8 cellular contexts compared by ENCODE assay signal in the genomic region with DNA sequence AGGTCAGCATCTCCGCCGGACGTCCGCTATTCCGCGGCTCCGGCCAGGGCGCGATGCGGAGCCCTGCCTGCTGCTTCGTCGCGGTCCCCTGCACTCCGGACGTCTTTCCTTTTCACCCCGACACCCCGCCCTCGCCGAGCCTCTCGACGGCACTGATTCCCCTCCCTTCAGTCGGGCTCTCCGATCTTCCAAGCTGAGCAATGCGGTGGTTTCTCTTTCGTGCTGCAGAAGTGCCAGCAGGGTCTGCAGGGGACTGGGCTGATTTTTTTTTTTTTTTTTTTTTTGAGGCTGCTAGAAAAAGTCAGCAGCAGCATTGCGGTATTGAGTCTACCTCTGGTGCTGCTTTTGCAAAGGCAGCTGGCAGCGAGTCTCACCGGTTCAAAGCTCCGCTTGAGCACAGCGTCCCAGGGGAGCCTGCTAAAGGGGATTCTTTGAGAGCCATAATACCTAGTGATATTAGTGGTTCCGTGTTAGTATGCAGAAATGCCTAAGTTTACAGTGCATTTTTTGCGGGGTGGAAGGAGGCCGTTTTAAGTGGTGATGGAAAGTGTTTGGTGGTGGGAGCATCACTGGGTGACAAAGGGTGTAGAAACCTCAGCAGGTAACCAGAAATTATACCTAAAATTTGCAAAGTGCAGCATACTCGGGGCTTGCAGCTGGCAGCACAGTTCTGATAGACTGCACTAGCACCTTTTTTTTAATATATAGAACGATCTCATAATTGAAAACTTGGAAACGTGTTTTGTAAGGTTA. TPM values are rescaled to one million over a fixed set of nuclear protein-coding genes. Genes with fewer than 3 reads are reported as not detected.
DNase-seq lines count a peak whose midpoint lies in the region; ATAC-seq, FAIRE-seq and TF ChIP-seq lines count a peak whose summit lies in the region.

No MANE protein-coding gene starts in this region.

- TF ChIP-seq POLR2A in GM12892 (IDR thresholded peaks at IDR 0.05; ENCODE audit: low read depth, low read length), result no peak

- no peaks in the 10 kb centered on the region for H3K36me3 ChIP-seq in iPS-18a (ENCODE audit: control insufficient read depth, low read depth, low read length)

- DNase-seq in GM12892 (ENCODE audit: insufficient read length) (peak; percentile 38), NCI-H1105 (lab: John Stamatoyannopoulos, UW) (peak; percentile 50), T1000 (lab: John Stamatoyannopoulos, UW) (peak; percentile 72), astrocyte of the spinal cord (ENCODE audit: low read depth, low spot score) (peak; percentile 69), GM19238 (ENCODE audit: insufficient read length, low spot score) (no peak)

- no peak for TF ChIP-seq CTCF in astrocyte of the spinal cord (IDR thresholded peaks at IDR 0.05; ENCODE audit: low read depth, low read length)

- no peaks in the 10 kb centered on the region for H3K9me3 ChIP-seq in iPS-18a (ENCODE audit: control insufficient read depth, low read depth, low read length)

- peak overlapping the region; percentile 78 for H3K4me3 ChIP-seq in astrocyte of the spinal cord (ENCODE audit: low read depth, low read length)
- peak overlapping the region; percentile 90 for H3K4me3 ChIP-seq in iPS-18a (ENCODE audit: low read length)
- peak overlapping the region; percentile 70 to 98 (median 92) for H3K4me3 ChIP-seq in skin epidermis

- H3K27ac ChIP-seq in iPS-18a (ENCODE audit: low read length), result no peak overlapping the region
- peak overlapping the region; percentile 86 to 99 (median 94) for H3K27ac ChIP-seq in skin epidermis

- ATAC-seq in HG02623 (IDR thresholded peaks at IDR 0.05; ENCODE audit: unreplicated experiment), result peak; percentile 32

- H3K9ac ChIP-seq in iPS-18a (ENCODE audit: low read length), result peak overlapping the region; percentile 53

- peaks cover 29% of the 10 kb centered on the region for H3K27me3 ChIP-seq in iPS-18a (ENCODE audit: control insufficient read depth, insufficient read depth, low read length)

- peak; percentile 84 for FAIRE-seq in GM12892 (lab: Jason Lieb, UNC)

- in situ Hi-C loops in astrocyte of the spinal cord (cut with HindIII; ENCODE audit: low sequenced_read_pairs), result no loop called here

- peaks cover 64% of the 10 kb centered on the region for H3K4me1 ChIP-seq in iPS-18a (ENCODE audit: control insufficient read depth, low read depth, low read length)

RNA-seq across cellular contexts. Expression of gene STIM2, which starts 1.0 kb away (rescaled TPM):
- 18.7 TPM for polyA plus RNA-seq in GM12892 (2012; ENCODE audit: missing spikeins)
